ENCODE assay signal across 21 cellular contexts in genomic region chr13:106197506-106197905, GRCh38.
A peak's percentile ranks its signal among the peaks of the same experiment; 100 is the strongest.
DNase-seq lines count a peak whose midpoint lies in the region; ATAC-seq, FAIRE-seq and TF ChIP-seq lines count a peak whose summit lies in the region.
"Had no signal": no experiment of that assay in that cellular context is flagged by ENCODE, and none has a peak within 500 bp of the region (broad histone marks: within the 10 kb centered on the region; RNA-seq: fewer than 3 reads in every experiment).

No MANE protein-coding gene starts in this region.

- no peaks in the 10 kb centered on the region for H3K27me3 ChIP-seq in tibial nerve
- H3K27me3 ChIP-seq: BLaER1 had no signal

- H3K36me3 ChIP-seq in tibial nerve = no peaks in the 10 kb centered on the region
- H3K36me3 ChIP-seq: BLaER1 had no signal

- TF ChIP-seq POLR2A in H54 (IDR thresholded peaks at IDR 0.05; ENCODE audit: low read depth, low read length) (no peak), tibial nerve (IDR thresholded peaks at IDR 0.05) (no peak)

- WGBS in tibial nerve, 2 donors = 92 to 93% methylated on average over 1 of the region's 1 CpG

- TF ChIP-seq CTCF in tibial nerve (IDR thresholded peaks at IDR 0.05) = no peak

- H3K27ac ChIP-seq in tibial nerve = no peak overlapping the region
- H3K27ac ChIP-seq: BLaER1, C4-2B had no signal

- FAIRE-seq in H54 (lab: Jason Lieb, UNC) = peak; percentile 64
- peak; percentile 30 for FAIRE-seq in islet of Langerhans (lab: Jason Lieb, UNC)
- FAIRE-seq: D721Med, G401.6, GM12892 had no signal

- H3K9me3 ChIP-seq in tibial nerve = no peaks in the 10 kb centered on the region
- H3K9me3 ChIP-seq: BLaER1, Caco-2 had no signal

- no peak for TF ChIP-seq EP300 in tibial nerve (IDR thresholded peaks at IDR 0.05)

- H3K4me1 ChIP-seq in tibial nerve = no peaks in the 10 kb centered on the region
- H3K4me1 ChIP-seq: BLaER1, Caco-2 had no signal

- DNase-seq in H54 (ENCODE audit: insufficient read length, low spot score) (no peak), NCI-H526 treated with DMSO at 0.1 percent for 48 hours (lab: John Stamatoyannopoulos, UW) (peak; percentile 60), left kidney (ENCODE audit: low read depth, low spot score) (peak; percentile 78), tibial nerve (ENCODE audit: low spot score in 2 of 2) (no peak), retina (no peak)
- no peak for DNase-seq in stimulated activated CD4-positive, alpha-beta T cell treated with anti-CD3 and anti-CD28 coated beads, Interleukin-4, amount 100 ng/mL, for 4 hours
- DNase-seq: Caco-2; CD4-positive, CD25-positive, alpha-beta regulatory T cell; CD8-positive, alpha-beta T cell; DMS 273 treated with DMSO at 0.1 percent for 48 hours; DND-41; GOT3; H7; HCEC 1CT had no signal

- H3K4me3 ChIP-seq in tibial nerve = no peak overlapping the region
- H3K4me3 ChIP-seq: BLaER1 had no signal

- no peak for ATAC-seq in HG02970 (IDR thresholded peaks at IDR 0.05; ENCODE audit: low FRiP score, unreplicated experiment)
- ATAC-seq: CD8-positive, alpha-beta T cell had no signal

Comparison
In these comparisons a context has a peak if more than half of its experiments do, and no peak if none do; other contexts are left out.
1. DNase-seq: peak in NCI-H526 treated with DMSO at 0.1 percent for 48 hours (single experiment) and left kidney (single experiment); none in H54 (single experiment), tibial nerve (0 of 2), retina (single experiment) and stimulated activated CD4-positive, alpha-beta T cell treated with anti-CD3 and anti-CD28 coated beads, Interleukin-4, amount 100 ng/mL, for 4 hours (0 of 2).